Comparison of ENCODE assay signal across 1 cellular context in the genomic region with DNA sequence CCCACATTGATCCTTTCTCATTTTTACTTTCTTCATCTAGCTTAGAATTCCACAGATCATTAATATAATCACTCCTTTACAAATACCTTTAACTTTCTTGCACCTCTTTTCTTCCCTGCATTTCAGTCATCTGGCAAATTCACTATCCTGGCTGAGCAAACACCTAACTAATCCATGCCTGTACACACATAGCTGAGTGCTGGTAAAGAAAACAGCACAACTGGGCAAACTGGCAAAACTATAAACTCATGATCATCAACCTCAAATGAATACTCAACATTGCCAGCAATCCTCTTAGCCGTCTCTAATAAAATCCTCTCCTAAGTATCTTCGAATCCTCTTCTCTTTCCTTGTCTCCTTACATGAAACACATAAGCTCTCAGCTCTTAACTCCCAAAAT.
TF ChIP-seq lines count a peak whose summit lies in the region.

No MANE protein-coding gene starts in this region.

TF ChIP-seq in K562, 482 proteins besides CTCF, POLR2A, EP300 and RAD21:
- TF ChIP-seq RUNX1 (IDR thresholded peaks at IDR 0.05; ENCODE audit: low read depth) (no peak), HLTF (IDR thresholded peaks at IDR 0.05) (no peak), KLF16 (IDR thresholded peaks at IDR 0.05) (no peak), ZNF354B (CRISPR knock-in tag; IDR thresholded peaks at IDR 0.05) (no peak), PRPF4 (IDR thresholded peaks at IDR 0.05; ENCODE audit: insufficient read depth, low read depth, low read length, poor library complexity, severe bottlenecking) (no peak)
- TF ChIP-seq, protein P1, sequence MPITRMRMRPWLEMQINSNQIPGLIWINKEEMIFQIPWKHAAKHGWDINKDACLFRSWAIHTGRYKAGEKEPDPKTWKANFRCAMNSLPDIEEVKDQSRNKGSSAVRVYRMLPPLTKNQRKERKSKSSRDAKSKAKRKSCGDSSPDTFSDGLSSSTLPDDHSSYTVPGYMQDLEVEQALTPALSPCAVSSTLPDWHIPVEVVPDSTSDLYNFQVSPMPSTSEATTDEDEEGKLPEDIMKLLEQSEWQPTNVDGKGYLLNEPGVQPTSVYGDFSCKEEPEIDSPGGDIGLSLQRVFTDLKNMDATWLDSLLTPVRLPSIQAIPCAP (CRISPR knock-in tag; IDR thresholded peaks at IDR 0.05; ENCODE audit: borderline replicate concordance): no peak
